In the genomic region with DNA sequence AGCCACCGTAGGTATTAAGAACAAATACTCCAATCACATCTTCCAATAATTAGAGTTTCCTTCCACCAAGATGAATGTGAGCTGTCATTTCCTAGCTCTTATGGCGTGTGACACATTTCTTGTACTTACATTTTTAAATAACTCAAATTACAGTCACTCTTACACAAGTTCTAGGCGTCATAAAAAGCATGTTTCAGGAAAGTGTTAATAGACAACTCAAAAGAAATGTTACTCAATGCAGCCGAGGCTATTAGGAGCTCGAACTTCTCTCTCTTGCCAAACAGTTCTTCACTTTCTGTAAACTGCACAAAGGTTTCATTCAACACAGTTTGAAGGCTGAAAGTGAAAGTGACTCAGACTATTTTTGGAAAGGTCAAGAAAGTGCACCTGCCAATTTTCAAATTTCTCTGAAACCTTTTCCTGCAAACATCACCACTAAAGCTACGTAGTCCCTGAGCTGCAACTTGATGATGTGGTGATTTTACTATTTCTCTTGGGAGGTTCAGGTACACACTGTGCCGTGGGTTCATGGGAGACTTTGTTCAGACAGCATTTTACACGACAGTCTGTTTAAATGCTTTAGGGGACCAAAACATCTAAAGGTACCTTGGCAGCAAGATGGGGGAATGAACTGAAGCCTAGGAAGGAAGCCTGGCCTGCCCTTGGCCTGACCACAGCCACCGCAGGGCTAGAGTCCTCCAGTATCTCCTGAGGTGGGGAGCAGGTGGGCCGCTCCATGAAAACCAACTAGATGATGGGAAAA, we compare ENCODE assay signal across 8 cellular contexts.
DNase-seq lines count a peak whose midpoint lies in the region; ATAC-seq, FAIRE-seq and TF ChIP-seq lines count a peak whose summit lies in the region.

No MANE protein-coding gene starts in this region.

- peak overlapping the region; percentile 8 to 80 (median 65) for H3K4me3 Mint-ChIP-seq in CD4-positive, alpha-beta memory T cell
- H3K4me3 Mint-ChIP-seq in activated naive CD8-positive, alpha-beta T cell treated with anti-CD3 and anti-CD28 coated beads, Interleukin-2, amount 10 ng/mL, durations not matched to agents 7 days and 5 days: peak overlapping the region; percentile 81

- H3K27ac ChIP-seq in CD4-positive, alpha-beta memory T cell (ENCODE audit: low read depth, low read length): no peak overlapping the region
- H3K27ac ChIP-seq in kidney (ENCODE audit: low read depth in 2 of 2, low read length in 2 of 2): peak overlapping the region; percentile 79 to 95
- H3K27ac ChIP-seq in tibial artery: peak overlapping the region; percentile 49 to 66

- H3K9me3 ChIP-seq in CD4-positive, alpha-beta memory T cell (ENCODE audit: control insufficient read depth in 1 of 2, low read length in 2 of 2): no peaks in the 10 kb centered on the region
- H3K9me3 ChIP-seq in kidney (ENCODE audit: control insufficient read depth in 1 of 2, low read length in 2 of 2) (peaks cover 0 to under 1% of the 10 kb centered on the region in 2 donors), tibial artery (peaks cover 0 to 1% (median 0%) of the 10 kb centered on the region in 3 donors)

- H3K4me3 ChIP-seq in CD4-positive, alpha-beta memory T cell (ENCODE audit: low read length in 2 of 2): peak overlapping the region in 1 of 2 donors; percentile 3
- H3K4me3 ChIP-seq in kidney (ENCODE audit: low read length in 2 of 2): peak overlapping the region; percentile 8 to 21
- H3K4me3 ChIP-seq in tibial artery: peak overlapping the region in 1 of 2 donors; percentile 5

- peaks cover 0 to 5% (median under 1%) of the 10 kb centered on the region in 8 donors for H3K9me3 Mint-ChIP-seq in CD4-positive, alpha-beta memory T cell
- peaks cover 15% of the 10 kb centered on the region for H3K9me3 Mint-ChIP-seq in activated naive CD8-positive, alpha-beta T cell treated with anti-CD3 and anti-CD28 coated beads, Interleukin-2, amount 10 ng/mL, durations not matched to agents 7 days and 5 days

- H3K9ac ChIP-seq in kidney (ENCODE audit: low read length in 2 of 2): peak overlapping the region; percentile 27 to 57

- DNase-seq in CD4-positive, alpha-beta memory T cell: peak in 3 of 5 donors; percentile 14 to 23 (median 17)
- DNase-seq in activated naive CD8-positive, alpha-beta T cell treated with anti-CD3 and anti-CD28 coated beads, Interleukin-2, amount 10 ng/mL, durations not matched to agents 7 days and 5 days: peak; percentile 43
- DNase-seq in kidney: peak; percentile 64
- DNase-seq in tibial artery: no peak
- DNase-seq in DMS 273 treated with DMSO at 0.1 percent for 48 hours (lab: John Stamatoyannopoulos, UW): no peak
- no peak for DNase-seq in mesenteric fat pad (ENCODE audit: low spot score)

- H3K27ac Mint-ChIP-seq in CD4-positive, alpha-beta memory T cell: peak overlapping the region in 6 of 7 donors; percentile 0 to 84 (median 60)
- H3K27ac Mint-ChIP-seq in activated naive CD8-positive, alpha-beta T cell treated with anti-CD3 and anti-CD28 coated beads, Interleukin-2, amount 10 ng/mL, durations not matched to agents 7 days and 5 days: peak overlapping the region; percentile 96

- H3K4me1 ChIP-seq in CD4-positive, alpha-beta memory T cell (ENCODE audit: insufficient read depth, low read length): peaks cover 32% of the 10 kb centered on the region
- peaks cover 20 to 40% of the 10 kb centered on the region in 2 donors for H3K4me1 ChIP-seq in kidney (ENCODE audit: control insufficient read depth in 1 of 2, insufficient read depth in 1 of 2, low read depth in 1 of 2, low read length in 2 of 2)
- peaks cover 0 to 19% (median 14%) of the 10 kb centered on the region in 4 donors for H3K4me1 ChIP-seq in tibial artery

- H3K36me3 ChIP-seq in CD4-positive, alpha-beta memory T cell (ENCODE audit: insufficient read depth, low read length): no peaks in the 10 kb centered on the region
- H3K36me3 ChIP-seq in kidney (ENCODE audit: control insufficient read depth in 1 of 2, insufficient read depth in 2 of 2, low read length in 2 of 2) (no peaks in the 10 kb centered on the region), tibial artery (no peaks in the 10 kb centered on the region)

- TF ChIP-seq CTCF in kidney (IDR thresholded peaks at IDR 0.05; ENCODE audit: borderline replicate concordance, extremely low read depth, insufficient read depth): no peak
- TF ChIP-seq CTCF in tibial artery (IDR thresholded peaks at IDR 0.05): no peak

- H3K36me3 Mint-ChIP-seq in CD4-positive, alpha-beta memory T cell: peaks cover 1 to 4% of the 10 kb centered on the region in 2 donors
- peaks cover 25% of the 10 kb centered on the region for H3K36me3 Mint-ChIP-seq in activated naive CD8-positive, alpha-beta T cell treated with anti-CD3 and anti-CD28 coated beads, Interleukin-2, amount 10 ng/mL, durations not matched to agents 7 days and 5 days

- intact Hi-C loops in CD4-positive, alpha-beta memory T cell (cut with micrococcal nuclease): loop anchor here (2.0 kb wide), 1 partner anchor 13 kb away; no protein-coding TSS in a partner anchor
- intact Hi-C loops in kidney (cut with DNase I): no loop called here
- intact Hi-C loops in tibial artery (cut with DNase I; ENCODE audit: low total_unique reads): no loop called here

- H3K27me3 ChIP-seq in CD4-positive, alpha-beta memory T cell (ENCODE audit: insufficient read depth, low read length): no peaks in the 10 kb centered on the region
- no peaks in the 10 kb centered on the region for H3K27me3 ChIP-seq in tibial artery

- CTCF ChIA-PET in CD4-positive, alpha-beta memory T cell (lab: Charles Lee; ENCODE audit: partially characterized antibody): no interaction called here

- H3K4me1 Mint-ChIP-seq in CD4-positive, alpha-beta memory T cell: peaks cover 17 to 42% (median 33%) of the 10 kb centered on the region in 4 donors
- peaks cover 46% of the 10 kb centered on the region for H3K4me1 Mint-ChIP-seq in activated naive CD8-positive, alpha-beta T cell treated with anti-CD3 and anti-CD28 coated beads, Interleukin-2, amount 10 ng/mL, durations not matched to agents 7 days and 5 days

- FAIRE-seq in kidney (lab: Jason Lieb, UNC): peak; percentile 30

- no peaks in the 10 kb centered on the region for H3K27me3 Mint-ChIP-seq in CD4-positive, alpha-beta memory T cell
- no peaks in the 10 kb centered on the region for H3K27me3 Mint-ChIP-seq in activated naive CD8-positive, alpha-beta T cell treated with anti-CD3 and anti-CD28 coated beads, Interleukin-2, amount 10 ng/mL, durations not matched to agents 7 days and 5 days

- POLR2A ChIA-PET in CD4-positive, alpha-beta memory T cell (lab: Charles Lee; ENCODE audit: partially characterized antibody): interaction anchor here (0.6 kb wide), 1 partner anchor 38 kb away, joined by 3 read pairs; no protein-coding TSS in a partner anchor
- POLR2A ChIA-PET in activated naive CD8-positive, alpha-beta T cell treated with anti-CD3 and anti-CD28 coated beads, Interleukin-2, amount 10 ng/mL, durations not matched to agents 7 days and 5 days (lab: Charles Lee): interaction anchor here (0.7 to 1.5 kb wide), 12 partner anchors 9 to 216 kb away, joined by 3 to 6 read pairs (median 4); a partner anchor contains a TSS

- ATAC-seq in GM19463 (IDR thresholded peaks at IDR 0.05; ENCODE audit: unreplicated experiment) (peak; percentile 72), HG03521 (IDR thresholded peaks at IDR 0.05; ENCODE audit: unreplicated experiment) (peak; percentile 63)
- ATAC-seq in activated naive CD8-positive, alpha-beta T cell treated with anti-CD3 and anti-CD28 coated beads, Interleukin-2, amount 10 ng/mL, durations not matched to agents 7 days and 5 days (ENCODE audit: low read depth): peak; percentile 65

Comparison
In these comparisons a context has a peak if more than half of its experiments do, and no peak if none do; other contexts are left out.
1. DNase-seq: peak in CD4-positive, alpha-beta memory T cell (3 of 5), activated naive CD8-positive, alpha-beta T cell treated with anti-CD3 and anti-CD28 coated beads, Interleukin-2, amount 10 ng/mL, durations not matched to agents 7 days and 5 days (single experiment) and kidney (single experiment); none in tibial artery (0 of 2), DMS 273 treated with DMSO at 0.1 percent for 48 hours (single experiment) and mesenteric fat pad (single experiment).
2. Peak in every context shown above with its lines, with median percentiles within 50 percentile points of each other: ATAC-seq.